In genomic region chr19:46205183-46205984, GRCh38 we compare ENCODE assay signal across 1 cellular context.
TF ChIP-seq lines count a peak whose summit lies in the region.

No MANE protein-coding gene starts in this region.

TF ChIP-seq in K562, 482 proteins besides CTCF, POLR2A, EP300 and RAD21 (continued from another document):
- TF ChIP-seq TFAP4 (CRISPR knock-in tag; IDR thresholded peaks at IDR 0.05; ENCODE audit: borderline replicate concordance) (peak; percentile 76), MEIS2 (IDR thresholded peaks at IDR 0.05; ENCODE audit: partially characterized antibody) (peak; percentile 14), KLF1 (tag; IDR thresholded peaks at IDR 0.05) (no peak), MXI1 (IDR thresholded peaks at IDR 0.05; ENCODE audit: low read depth, low read length) (no peak)
